ENCODE assay signal across 18 cellular contexts in genomic region chr11:68959465-68960298, GRCh38. TPM values are rescaled to one million over a fixed set of nuclear protein-coding genes. Genes with fewer than 3 reads are reported as not detected.
"Had no signal": no experiment of that assay in that cellular context is flagged by ENCODE, and none has a peak within 500 bp of the region (broad histone marks: within the 10 kb centered on the region; RNA-seq: fewer than 3 reads in every experiment).

No MANE protein-coding gene starts in this region.

- H3K27ac Mint-ChIP-seq: activated CD4-positive, alpha-beta memory T cell treated with anti-CD3 and anti-CD28 coated beads, Interleukin-2, amount 10 ng/mL, durations not matched to agents 7 days and 5 days; activated CD4-positive, alpha-beta T cell treated with anti-CD3 and anti-CD28 coated beads for 36 hours; activated naive CD8-positive, alpha-beta T cell treated with anti-CD3 and anti-CD28 coated beads for 36 hours had no signal

- H3K4me3 ChIP-seq: esophagus squamous epithelium, left lung, sigmoid colon, upper lobe of left lung had no signal

- H3K27ac ChIP-seq: esophagus squamous epithelium, left lung, upper lobe of left lung had no signal

- DNase-seq: activated CD4-positive, alpha-beta memory T cell treated with anti-CD3 and anti-CD28 coated beads, Interleukin-2, amount 10 ng/mL, durations not matched to agents 7 days and 5 days; activated CD4-positive, alpha-beta T cell treated with anti-CD3 and anti-CD28 coated beads for 36 hours; activated gamma-delta T cell; activated naive CD8-positive, alpha-beta T cell treated with anti-CD3 and anti-CD28 coated beads for 36 hours; activated T-cell treated with anti-CD3 and anti-CD28 coated beads, Interleukin-2, amount 50 U/mL, for 48 hours; esophagus squamous epithelium; foreskin fibroblast; left lung; naive thymus-derived CD4-positive, alpha-beta T cell; stimulated activated CD4-positive, alpha-beta T cell treated with anti-CD3 and anti-CD28 coated beads, Interleukin-4, amount 100 ng/mL, for 1 hour; stimulated activated CD8-positive, alpha-beta memory T cell treated with anti-CD3 and anti-CD28 coated beads, Interleukin-4, amount 100 ng/mL, for 48 hours; stimulated activated naive CD8-positive, alpha-beta T cell treated with anti-CD3 and anti-CD28 coated beads, Interleukin-15, Interleukin-2, amounts not matched to agents 100 U/mL and 50 U/mL, for 24 hours; SW 1271 had no signal

- H3K9me3 ChIP-seq: esophagus squamous epithelium, left lung, upper lobe of left lung had no signal

- H3K36me3 ChIP-seq: esophagus squamous epithelium, left lung, sigmoid colon, upper lobe of left lung had no signal

- H3K27me3 ChIP-seq: left lung, sigmoid colon, upper lobe of left lung had no signal

- H3K27me3 Mint-ChIP-seq: activated CD4-positive, alpha-beta memory T cell treated with anti-CD3 and anti-CD28 coated beads, Interleukin-2, amount 10 ng/mL, durations not matched to agents 7 days and 5 days; naive thymus-derived CD4-positive, alpha-beta T cell had no signal

- H3K9me3 Mint-ChIP-seq: activated CD4-positive, alpha-beta memory T cell treated with anti-CD3 and anti-CD28 coated beads, Interleukin-2, amount 10 ng/mL, durations not matched to agents 7 days and 5 days; activated naive CD8-positive, alpha-beta T cell treated with anti-CD3 and anti-CD28 coated beads for 36 hours had no signal

- H3K4me3 Mint-ChIP-seq: activated CD4-positive, alpha-beta memory T cell treated with anti-CD3 and anti-CD28 coated beads, Interleukin-2, amount 10 ng/mL, durations not matched to agents 7 days and 5 days; activated CD4-positive, alpha-beta T cell treated with anti-CD3 and anti-CD28 coated beads for 36 hours; activated naive CD8-positive, alpha-beta T cell treated with anti-CD3 and anti-CD28 coated beads for 36 hours; naive thymus-derived CD4-positive, alpha-beta T cell had no signal

RNA-seq across cellular contexts. Expression of gene MRGPRD, which starts 21.1 kb away (rescaled TPM):
- total RNA-seq: activated CD4-positive, alpha-beta memory T cell treated with anti-CD3 and anti-CD28 coated beads, Interleukin-2, amount 10 ng/mL, durations not matched to agents 7 days and 5 days; activated CD4-positive, alpha-beta T cell treated with anti-CD3 and anti-CD28 coated beads for 36 hours; activated naive CD8-positive, alpha-beta T cell treated with anti-CD3 and anti-CD28 coated beads for 36 hours; esophagus squamous epithelium; left lung; naive thymus-derived CD4-positive, alpha-beta T cell; omental fat pad; pulmonary artery endothelial cell; temporal lobe; upper lobe of left lung had no signal
- polyA plus RNA-seq: sigmoid colon had no signal

RNA-seq across cellular contexts. Expression of gene MRGPRF, which starts 53.4 kb away (rescaled TPM):
- total RNA-seq: activated CD4-positive, alpha-beta memory T cell treated with anti-CD3 and anti-CD28 coated beads, Interleukin-2, amount 10 ng/mL, durations not matched to agents 7 days and 5 days; activated CD4-positive, alpha-beta T cell treated with anti-CD3 and anti-CD28 coated beads for 36 hours; activated naive CD8-positive, alpha-beta T cell treated with anti-CD3 and anti-CD28 coated beads for 36 hours; naive thymus-derived CD4-positive, alpha-beta T cell; pulmonary artery endothelial cell had no signal
- polyA plus RNA-seq: naive thymus-derived CD4-positive, alpha-beta T cell had no signal
